ENCODE assay signal across 1 cellular context in the genomic region with DNA sequence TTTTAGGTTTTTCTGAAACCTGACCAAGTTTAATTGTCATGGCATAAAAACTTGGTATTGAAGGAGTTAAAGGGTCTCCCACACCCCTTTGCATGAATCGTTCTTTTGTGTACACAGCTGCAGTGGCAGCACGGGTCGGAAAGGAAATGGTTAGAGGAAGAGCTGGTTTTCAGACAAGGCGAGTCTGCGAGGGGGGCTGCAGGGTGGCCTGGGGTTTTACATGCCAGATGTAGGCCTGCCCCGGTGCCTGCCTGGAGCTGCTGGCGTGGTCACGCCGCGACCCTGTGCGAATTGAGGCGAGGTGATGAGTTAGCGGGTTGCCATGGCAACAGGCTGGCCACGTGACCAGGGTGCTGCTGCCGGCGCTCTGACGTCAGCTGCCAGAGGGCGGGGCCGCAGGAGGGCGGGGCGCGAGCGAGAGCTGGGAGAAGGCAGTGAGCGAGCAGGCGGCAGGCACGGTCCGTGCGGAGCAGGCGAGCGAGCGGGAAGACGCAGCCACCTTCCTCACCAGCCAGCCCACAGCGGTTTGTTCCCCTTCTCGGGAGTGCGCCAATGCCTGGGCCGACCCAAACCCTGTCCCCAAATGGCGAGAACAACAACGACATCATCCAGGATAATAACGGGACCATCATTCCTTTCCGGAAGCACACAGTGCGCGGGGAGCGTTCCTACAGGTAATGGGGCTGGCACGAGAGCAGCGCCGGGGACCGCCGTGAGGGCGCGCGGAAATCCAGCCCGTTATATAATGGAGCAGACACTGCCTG.
A peak's percentile ranks its signal among the peaks of the same experiment; 100 is the strongest.
TF ChIP-seq lines count a peak whose summit lies in the region.

Gene MAPRE2, plus strand, starts transcription at position 426 of the 764 bp plus-strand sequence. Its CDS starts 127 bp downstream, at position 553.

TF ChIP-seq in HepG2, 621 proteins besides CTCF, POLR2A, EP300 and RAD21 (continued from another document and continues in another):
- TF ChIP-seq ZNF281 (CRISPR knock-in tag; IDR thresholded peaks at IDR 0.05; ENCODE audit: borderline replicate concordance) = no peak
- TF ChIP-seq, protein P1, sequence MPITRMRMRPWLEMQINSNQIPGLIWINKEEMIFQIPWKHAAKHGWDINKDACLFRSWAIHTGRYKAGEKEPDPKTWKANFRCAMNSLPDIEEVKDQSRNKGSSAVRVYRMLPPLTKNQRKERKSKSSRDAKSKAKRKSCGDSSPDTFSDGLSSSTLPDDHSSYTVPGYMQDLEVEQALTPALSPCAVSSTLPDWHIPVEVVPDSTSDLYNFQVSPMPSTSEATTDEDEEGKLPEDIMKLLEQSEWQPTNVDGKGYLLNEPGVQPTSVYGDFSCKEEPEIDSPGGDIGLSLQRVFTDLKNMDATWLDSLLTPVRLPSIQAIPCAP (CRISPR knock-in tag; IDR thresholded peaks at IDR 0.05; ENCODE audit: low read depth) = no peak
- no peak for TF ChIP-seq TCF7 (IDR thresholded peaks at IDR 0.05; ENCODE audit: low read depth)
- no peak; the same call in 1 of the 2 replicates for TF ChIP-seq EED (CRISPR knock-in tag; IDR thresholded peaks at IDR 0.05)
- TF ChIP-seq TAF1 (CRISPR knock-in tag; IDR thresholded peaks at IDR 0.05) = peak; percentile 89
- no peak; the same call in 1 of the 2 replicates for TF ChIP-seq ZIK1 (CRISPR knock-in tag; IDR thresholded peaks at IDR 0.05; ENCODE audit: borderline replicate concordance, low read depth)
- no peak for TF ChIP-seq POLR2AphosphoS2 (IDR thresholded peaks at IDR 0.05; ENCODE audit: low read depth, low read length)
- TF ChIP-seq, protein P2, sequence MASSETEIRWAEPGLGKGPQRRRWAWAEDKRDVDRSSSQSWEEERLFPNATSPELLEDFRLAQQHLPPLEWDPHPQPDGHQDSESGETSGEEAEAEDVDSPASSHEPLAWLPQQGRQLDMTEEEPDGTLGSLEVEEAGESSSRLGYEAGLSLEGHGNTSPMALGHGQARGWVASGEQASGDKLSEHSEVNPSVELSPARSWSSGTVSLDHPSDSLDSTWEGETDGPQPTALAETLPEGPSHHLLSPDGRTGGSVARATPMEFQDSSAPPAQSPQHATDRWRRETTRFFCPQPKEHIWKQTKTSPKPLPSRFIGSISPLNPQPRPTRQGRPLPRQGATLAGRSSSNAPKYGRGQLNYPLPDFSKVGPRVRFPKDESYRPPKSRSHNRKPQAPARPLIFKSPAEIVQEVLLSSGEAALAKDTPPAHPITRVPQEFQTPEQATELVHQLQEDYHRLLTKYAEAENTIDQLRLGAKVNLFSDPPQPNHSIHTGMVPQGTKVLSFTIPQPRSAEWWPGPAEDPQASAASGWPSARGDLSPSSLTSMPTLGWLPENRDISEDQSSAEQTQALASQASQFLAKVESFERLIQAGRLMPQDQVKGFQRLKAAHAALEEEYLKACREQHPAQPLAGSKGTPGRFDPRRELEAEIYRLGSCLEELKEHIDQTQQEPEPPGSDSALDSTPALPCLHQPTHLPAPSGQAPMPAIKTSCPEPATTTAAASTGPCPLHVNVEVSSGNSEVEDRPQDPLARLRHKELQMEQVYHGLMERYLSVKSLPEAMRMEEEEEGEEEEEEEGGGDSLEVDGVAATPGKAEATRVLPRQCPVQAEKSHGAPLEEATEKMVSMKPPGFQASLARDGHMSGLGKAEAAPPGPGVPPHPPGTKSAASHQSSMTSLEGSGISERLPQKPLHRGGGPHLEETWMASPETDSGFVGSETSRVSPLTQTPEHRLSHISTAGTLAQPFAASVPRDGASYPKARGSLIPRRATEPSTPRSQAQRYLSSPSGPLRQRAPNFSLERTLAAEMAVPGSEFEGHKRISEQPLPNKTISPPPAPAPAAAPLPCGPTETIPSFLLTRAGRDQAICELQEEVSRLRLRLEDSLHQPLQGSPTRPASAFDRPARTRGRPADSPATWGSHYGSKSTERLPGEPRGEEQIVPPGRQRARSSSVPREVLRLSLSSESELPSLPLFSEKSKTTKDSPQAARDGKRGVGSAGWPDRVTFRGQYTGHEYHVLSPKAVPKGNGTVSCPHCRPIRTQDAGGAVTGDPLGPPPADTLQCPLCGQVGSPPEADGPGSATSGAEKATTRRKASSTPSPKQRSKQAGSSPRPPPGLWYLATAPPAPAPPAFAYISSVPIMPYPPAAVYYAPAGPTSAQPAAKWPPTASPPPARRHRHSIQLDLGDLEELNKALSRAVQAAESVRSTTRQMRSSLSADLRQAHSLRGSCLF (CRISPR knock-in tag; IDR thresholded peaks at IDR 0.05; ENCODE audit: borderline replicate concordance) = no peak
- no peak for TF ChIP-seq NPAS2 (CRISPR knock-in tag; IDR thresholded peaks at IDR 0.05; ENCODE audit: borderline replicate concordance)
- TF ChIP-seq ZNF510 (CRISPR knock-in tag; IDR thresholded peaks at IDR 0.05; ENCODE audit: low read depth) = peak; percentile 95; the same call in 1 of the 2 replicates
- TF ChIP-seq RAD51 (IDR thresholded peaks at IDR 0.05; ENCODE audit: borderline replicate concordance) = peak; percentile 94
- TF ChIP-seq ZNF17 (CRISPR knock-in tag; IDR thresholded peaks at IDR 0.05) = no peak
- TF ChIP-seq ARNTL (CRISPR knock-in tag; IDR thresholded peaks at IDR 0.05) = peak; percentile 42; the same call in 1 of the 2 replicates
- TF ChIP-seq ZBTB34 (CRISPR knock-in tag; IDR thresholded peaks at IDR 0.05) = peak; percentile 37; the same call in 1 of the 2 replicates
- TF ChIP-seq IKZF1 (IDR thresholded peaks at IDR 0.05) = no peak
- no peak for TF ChIP-seq ZNF644 (CRISPR knock-in tag; IDR thresholded peaks at IDR 0.05; ENCODE audit: low read depth)
- TF ChIP-seq, protein P3, sequence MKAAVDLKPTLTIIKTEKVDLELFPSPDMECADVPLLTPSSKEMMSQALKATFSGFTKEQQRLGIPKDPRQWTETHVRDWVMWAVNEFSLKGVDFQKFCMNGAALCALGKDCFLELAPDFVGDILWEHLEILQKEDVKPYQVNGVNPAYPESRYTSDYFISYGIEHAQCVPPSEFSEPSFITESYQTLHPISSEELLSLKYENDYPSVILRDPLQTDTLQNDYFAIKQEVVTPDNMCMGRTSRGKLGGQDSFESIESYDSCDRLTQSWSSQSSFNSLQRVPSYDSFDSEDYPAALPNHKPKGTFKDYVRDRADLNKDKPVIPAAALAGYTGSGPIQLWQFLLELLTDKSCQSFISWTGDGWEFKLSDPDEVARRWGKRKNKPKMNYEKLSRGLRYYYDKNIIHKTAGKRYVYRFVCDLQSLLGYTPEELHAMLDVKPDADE (CRISPR knock-in tag; IDR thresholded peaks at IDR 0.05) = no peak
- no peak for TF ChIP-seq ZNF580 (CRISPR knock-in tag; IDR thresholded peaks at IDR 0.05; ENCODE audit: borderline replicate concordance, low read depth)
- TF ChIP-seq, protein P4, sequence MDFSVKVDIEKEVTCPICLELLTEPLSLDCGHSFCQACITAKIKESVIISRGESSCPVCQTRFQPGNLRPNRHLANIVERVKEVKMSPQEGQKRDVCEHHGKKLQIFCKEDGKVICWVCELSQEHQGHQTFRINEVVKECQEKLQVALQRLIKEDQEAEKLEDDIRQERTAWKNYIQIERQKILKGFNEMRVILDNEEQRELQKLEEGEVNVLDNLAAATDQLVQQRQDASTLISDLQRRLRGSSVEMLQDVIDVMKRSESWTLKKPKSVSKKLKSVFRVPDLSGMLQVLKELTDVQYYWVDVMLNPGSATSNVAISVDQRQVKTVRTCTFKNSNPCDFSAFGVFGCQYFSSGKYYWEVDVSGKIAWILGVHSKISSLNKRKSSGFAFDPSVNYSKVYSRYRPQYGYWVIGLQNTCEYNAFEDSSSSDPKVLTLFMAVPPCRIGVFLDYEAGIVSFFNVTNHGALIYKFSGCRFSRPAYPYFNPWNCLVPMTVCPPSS (IDR thresholded peaks at IDR 0.05) = no peak
- TF ChIP-seq PHF5A (CRISPR knock-in tag; IDR thresholded peaks at IDR 0.05; ENCODE audit: low read depth, unreplicated experiment) = no peak
- no peak for TF ChIP-seq ZSCAN29 (CRISPR knock-in tag; conservative IDR thresholded peaks at IDR 0.05)
- TF ChIP-seq FOXO4 (CRISPR knock-in tag; conservative IDR thresholded peaks at IDR 0.05) = no peak
- TF ChIP-seq ZNF501 (CRISPR knock-in tag; IDR thresholded peaks at IDR 0.05) = peak; percentile 72; the same call in 1 of the 2 replicates
- 0 out of 2 replicates have a peak, but pooled peaks have one; percentile 19 for TF ChIP-seq KDM6A (CRISPR knock-in tag; IDR thresholded peaks at IDR 0.05; ENCODE audit: low read depth)
- TF ChIP-seq USF2 (IDR thresholded peaks at IDR 0.05; ENCODE audit: low read depth, low read length) = peak; percentile 93
- TF ChIP-seq USF2 (CRISPR knock-in tag; IDR thresholded peaks at IDR 0.05; ENCODE audit: borderline replicate concordance) = peak; percentile 98; the same call in 1 of the 2 replicates
- no peak for TF ChIP-seq ZNF75D (CRISPR knock-in tag; IDR thresholded peaks at IDR 0.05; ENCODE audit: borderline replicate concordance)
- no peak for TF ChIP-seq ZNF737 (CRISPR knock-in tag; IDR thresholded peaks at IDR 0.05; ENCODE audit: borderline replicate concordance)
- no peak for TF ChIP-seq ZFP37 (CRISPR knock-in tag; IDR thresholded peaks at IDR 0.05; ENCODE audit: borderline replicate concordance)
- TF ChIP-seq ARID3A (IDR thresholded peaks at IDR 0.05; ENCODE audit: low read depth, low read length) = 0 out of 2 replicates have a peak, but pooled peaks have one; percentile 26
- 0 out of 2 replicates have a peak, but pooled peaks have one; percentile 10 for TF ChIP-seq TP53 (CRISPR knock-in tag; conservative IDR thresholded peaks at IDR 0.05)
- no peak for TF ChIP-seq CEBPB (IDR thresholded peaks at IDR 0.05; ENCODE audit: borderline replicate concordance, low read depth, low read length)
- TF ChIP-seq PAWR (CRISPR knock-in tag; IDR thresholded peaks at IDR 0.05; ENCODE audit: borderline replicate concordance) = no peak
- no peak for TF ChIP-seq HOXA9 (CRISPR knock-in tag; IDR thresholded peaks at IDR 0.05; ENCODE audit: borderline replicate concordance)
- TF ChIP-seq RXRA (CRISPR knock-in tag; IDR thresholded peaks at IDR 0.05) = peak; percentile 65; the same call in 1 of the 2 replicates
- no peak for TF ChIP-seq FOXP1 (IDR thresholded peaks at IDR 0.05)
- TF ChIP-seq FOXP1 (CRISPR knock-in tag; IDR thresholded peaks at IDR 0.05) = no peak
- no peak for TF ChIP-seq ZZZ3 (CRISPR knock-in tag; IDR thresholded peaks at IDR 0.05; ENCODE audit: borderline replicate concordance)
